20 cellular contexts compared by ENCODE assay signal in genomic region chr13:46278474-46278873, GRCh38.
DNase-seq lines count a peak whose midpoint lies in the region; ATAC-seq and TF ChIP-seq lines count a peak whose summit lies in the region.
"Had no signal": no experiment of that assay in that cellular context is flagged by ENCODE, and none has a peak within 500 bp of the region (broad histone marks: within the 10 kb centered on the region; RNA-seq: fewer than 3 reads in every experiment).

No MANE protein-coding gene starts in this region.

- WGBS in mesodermal cell (ENCODE audit: insufficient coverage in 2 of 2), 2 experiments = 19 to 24% methylated on average over 2 to 4 of the region's 4 CpGs

- H3K27ac ChIP-seq in mesodermal cell (ENCODE audit: low read depth, low read length, severe bottlenecking) = peak overlapping the region; percentile 65
- H3K27ac ChIP-seq: breast epithelium, KMS-11, right lobe of liver, suprapubic skin had no signal

- peaks cover 11% of the 10 kb centered on the region for H3K4me1 ChIP-seq in mesodermal cell (ENCODE audit: control insufficient read depth, insufficient read depth, low read length, poor library complexity, severe bottlenecking)
- H3K4me1 ChIP-seq: breast epithelium, right lobe of liver, suprapubic skin had no signal

- peak; percentile 86 for DNase-seq in ELF-1 (ENCODE audit: low read depth, low spot score)
- DNase-seq in Jurkat, Clone E6-1 (ENCODE audit: low read depth, low spot score) = peak; percentile 81
- peak; percentile 16 for DNase-seq in WTC11 (ENCODE audit: low spot score)
- no peak for DNase-seq in activated T-cell treated with anti-CD3 and anti-CD28 coated beads for 4 hours
- no peak for DNase-seq in activated T-helper 2 cell treated with anti-CD3 and anti-CD28 coated beads, Interferon-gamma antibody, Interleukin-2, Interleukin-4, amounts not matched to agents 10 μg/mL and 5 μg/mL and 100 μg/mL, durations not matched to agents 14 hours and 24 hours and 36 hours (ENCODE audit: low spot score)
- DNase-seq in T-cell = no peak
- DNase-seq: activated CD4-positive, alpha-beta T cell treated with anti-CD3 and anti-CD28 coated beads, Interleukin-2, amount 50 U/mL, for 1 hour; activated naive CD8-positive, alpha-beta T cell treated with anti-CD3 and anti-CD28 coated beads for 36 hours; activated T-cell treated with anti-CD3 and anti-CD28 coated beads, Interleukin-2, amount 50 U/mL, for 4 hours; head of caudate nucleus; kidney glomerular epithelial cell; NCI-H146; NCI-H226; right lobe of liver; SHP77 treated with DMSO at 0.1 percent for 48 hours; stimulated activated CD4-positive, alpha-beta T cell treated with anti-CD3 and anti-CD28 coated beads, Interleukin-2, amount 100 ng/mL, for 24 hours had no signal

- H3K4me1 Mint-ChIP-seq in WTC11 = peaks cover 5% of the 10 kb centered on the region; the same call in 1 of the 2 replicates
- H3K4me1 Mint-ChIP-seq in activated T-helper 2 cell treated with anti-CD3 and anti-CD28 coated beads, Interferon-gamma antibody, Interleukin-2, Interleukin-4, amounts not matched to agents 10 μg/mL and 5 μg/mL and 100 μg/mL, durations not matched to agents 14 hours and 24 hours and 36 hours (ENCODE audit: low read depth) = no peaks in the 10 kb centered on the region
- H3K4me1 Mint-ChIP-seq in T-cell = no peaks in the 10 kb centered on the region

- POLR2A ChIA-PET in WTC11 (lab: Charles Lee) = interaction anchor here (0.6 kb wide), 1 partner anchor 385 kb away, joined by 5 read pairs; no protein-coding TSS in a partner anchor
- POLR2A ChIA-PET in T-cell (lab: Charles Lee) = interaction anchor here (0.6 to 1.0 kb wide), 2 partner anchors 106 to 378 kb away, joined by 3 to 5 read pairs; no protein-coding TSS in a partner anchor

- CTCF ChIA-PET in WTC11 (lab: Charles Lee) = interaction anchor here (1.0 to 1.3 kb wide), 4 partner anchors 10 to 152 kb away, joined by 3 to 7 read pairs (median 5); no protein-coding TSS in a partner anchor
- CTCF ChIA-PET in T-cell (lab: Charles Lee) = interaction anchor here in 1 of 2 donors (0.7 to 2.3 kb wide), 3 partner anchors 11 to 18 kb away, joined by 3 to 7 read pairs (median 6); no protein-coding TSS in a partner anchor

- H3K27me3 Mint-ChIP-seq in WTC11 (ENCODE audit: low read depth) (no peaks in the 10 kb centered on the region), T-cell (peaks cover 0 to 2% of the 10 kb centered on the region in 2 donors)
- H3K27me3 Mint-ChIP-seq in activated T-helper 2 cell treated with anti-CD3 and anti-CD28 coated beads, Interferon-gamma antibody, Interleukin-2, Interleukin-4, amounts not matched to agents 10 μg/mL and 5 μg/mL and 100 μg/mL, durations not matched to agents 14 hours and 24 hours and 36 hours (ENCODE audit: low read depth) = peaks cover 8% of the 10 kb centered on the region
- H3K27me3 Mint-ChIP-seq: activated naive CD8-positive, alpha-beta T cell treated with anti-CD3 and anti-CD28 coated beads for 36 hours had no signal

- no peaks in the 10 kb centered on the region for H3K9me3 Mint-ChIP-seq in WTC11
- H3K9me3 Mint-ChIP-seq in activated T-helper 2 cell treated with anti-CD3 and anti-CD28 coated beads, Interferon-gamma antibody, Interleukin-2, Interleukin-4, amounts not matched to agents 10 μg/mL and 5 μg/mL and 100 μg/mL, durations not matched to agents 14 hours and 24 hours and 36 hours = no peaks in the 10 kb centered on the region
- no peaks in the 10 kb centered on the region for H3K9me3 Mint-ChIP-seq in T-cell
- H3K9me3 Mint-ChIP-seq: activated naive CD8-positive, alpha-beta T cell treated with anti-CD3 and anti-CD28 coated beads for 36 hours; activated T-cell treated with anti-CD3 and anti-CD28 coated beads, Interleukin-2, amount 50 U/mL, for 4 hours had no signal

- intact Hi-C loops in activated T-helper 2 cell treated with anti-CD3 and anti-CD28 coated beads, Interferon-gamma antibody, Interleukin-2, Interleukin-4, amounts not matched to agents 10 μg/mL and 5 μg/mL and 100 μg/mL, durations not matched to agents 14 hours and 24 hours and 36 hours (cut with micrococcal nuclease) = no loop called here

- no peak for TF ChIP-seq CTCF in WTC11 (IDR thresholded peaks at IDR 0.05)

- H3K9me3 ChIP-seq in mesodermal cell (ENCODE audit: control insufficient read depth, low read length) = no peaks in the 10 kb centered on the region
- H3K9me3 ChIP-seq: breast epithelium, right lobe of liver, suprapubic skin had no signal

- H3K27ac Mint-ChIP-seq in WTC11 (no peak overlapping the region), T-cell (no peak overlapping the region)
- H3K27ac Mint-ChIP-seq in activated T-helper 2 cell treated with anti-CD3 and anti-CD28 coated beads, Interferon-gamma antibody, Interleukin-2, Interleukin-4, amounts not matched to agents 10 μg/mL and 5 μg/mL and 100 μg/mL, durations not matched to agents 14 hours and 24 hours and 36 hours = no peak overlapping the region
- H3K27ac Mint-ChIP-seq: activated naive CD8-positive, alpha-beta T cell treated with anti-CD3 and anti-CD28 coated beads for 36 hours had no signal

- ATAC-seq in WTC11 (peak; percentile 98), T-cell (replicated peaks in 1 of 4) (no peak)
- ATAC-seq: activated T-cell treated with anti-CD3 and anti-CD28 coated beads, Interleukin-2, amount 50 U/mL, for 4 hours; right lobe of liver had no signal

- no peak overlapping the region for H3K4me3 ChIP-seq in Jurkat, Clone E6-1 (ENCODE audit: low read length)
- H3K4me3 ChIP-seq in mesodermal cell (ENCODE audit: extremely low read depth, insufficient read depth, low read length, poor library complexity, severe bottlenecking) = no peak overlapping the region
- H3K4me3 ChIP-seq: breast epithelium, right lobe of liver, suprapubic skin had no signal

- H3K36me3 Mint-ChIP-seq in WTC11 (no peaks in the 10 kb centered on the region), T-cell (no peaks in the 10 kb centered on the region)
- no peaks in the 10 kb centered on the region for H3K36me3 Mint-ChIP-seq in activated T-helper 2 cell treated with anti-CD3 and anti-CD28 coated beads, Interferon-gamma antibody, Interleukin-2, Interleukin-4, amounts not matched to agents 10 μg/mL and 5 μg/mL and 100 μg/mL, durations not matched to agents 14 hours and 24 hours and 36 hours (ENCODE audit: low read depth)
- H3K36me3 Mint-ChIP-seq: activated naive CD8-positive, alpha-beta T cell treated with anti-CD3 and anti-CD28 coated beads for 36 hours had no signal

- H3K4me3 Mint-ChIP-seq in WTC11 = no peak overlapping the region
- no peak overlapping the region for H3K4me3 Mint-ChIP-seq in activated T-helper 2 cell treated with anti-CD3 and anti-CD28 coated beads, Interferon-gamma antibody, Interleukin-2, Interleukin-4, amounts not matched to agents 10 μg/mL and 5 μg/mL and 100 μg/mL, durations not matched to agents 14 hours and 24 hours and 36 hours (ENCODE audit: low read depth)
- no peak overlapping the region for H3K4me3 Mint-ChIP-seq in T-cell
- H3K4me3 Mint-ChIP-seq: activated naive CD8-positive, alpha-beta T cell treated with anti-CD3 and anti-CD28 coated beads for 36 hours; activated T-cell treated with anti-CD3 and anti-CD28 coated beads, Interleukin-2, amount 50 U/mL, for 4 hours had no signal

- H3K36me3 ChIP-seq in mesodermal cell (ENCODE audit: control insufficient read depth, insufficient read depth, low read length) = no peaks in the 10 kb centered on the region
- H3K36me3 ChIP-seq: breast epithelium, right lobe of liver, suprapubic skin had no signal

TF ChIP-seq in WTC11, 78 proteins besides CTCF, POLR2A, EP300 and RAD21:
- no peak for TF ChIP-seq JAZF1 (CRISPR knock-in tag; IDR thresholded peaks at IDR 0.05)
- TF ChIP-seq FOXJ3 (CRISPR knock-in tag; IDR thresholded peaks at IDR 0.05; ENCODE audit: borderline replicate concordance) = no peak
- no peak for TF ChIP-seq ZNF425 (CRISPR knock-in tag; conservative IDR thresholded peaks at IDR 0.05)
- TF ChIP-seq CREM (CRISPR knock-in tag; IDR thresholded peaks at IDR 0.05) = no peak
- TF ChIP-seq NFE2L1 (CRISPR knock-in tag; IDR thresholded peaks at IDR 0.05) = no peak

Comparison
In these comparisons a context has a peak if more than half of its experiments do, and no peak if none do; other contexts are left out.
1. DNase-seq: peak in ELF-1 (single experiment), Jurkat, Clone E6-1 (single experiment) and WTC11 (single experiment); none in activated T-cell treated with anti-CD3 and anti-CD28 coated beads for 4 hours (single experiment), activated T-helper 2 cell treated with anti-CD3 and anti-CD28 coated beads, Interferon-gamma antibody, Interleukin-2, Interleukin-4, amounts not matched to agents 10 μg/mL and 5 μg/mL and 100 μg/mL, durations not matched to agents 14 hours and 24 hours and 36 hours (single experiment) and T-cell (0 of 34).